ENCODE assay signal across 10 cellular contexts in genomic region chr15:95929232-95929846, GRCh38.
A peak's percentile ranks its signal among the peaks of the same experiment; 100 is the strongest.
DNase-seq lines count a peak whose midpoint lies in the region; ATAC-seq and TF ChIP-seq lines count a peak whose summit lies in the region.
"Had no signal": no experiment of that assay in that cellular context is flagged by ENCODE, and none has a peak within 500 bp of the region (broad histone marks: within the 10 kb centered on the region; RNA-seq: fewer than 3 reads in every experiment).

No MANE protein-coding gene starts in this region.

- H3K9me3 Mint-ChIP-seq in nephron progenitor cell (peaks cover 10% of the 10 kb centered on the region), type B pancreatic cell (peaks cover 7% of the 10 kb centered on the region)

- H3K4me3 Mint-ChIP-seq in nephron progenitor cell, result no peak overlapping the region
- no peak overlapping the region for H3K4me3 Mint-ChIP-seq in type B pancreatic cell

- H3K27ac Mint-ChIP-seq in nephron progenitor cell (peak overlapping the region; percentile 20), type B pancreatic cell (no peak overlapping the region)

- ATAC-seq in HG02943 (IDR thresholded peaks at IDR 0.05; ENCODE audit: low read depth, unreplicated experiment), result peak; percentile 73
- ATAC-seq in left lobe of liver, result no peak
- ATAC-seq: PC-3 had no signal

- H3K9me3 ChIP-seq in right atrium auricular region, result no peaks in the 10 kb centered on the region

- DNase-seq in NCI-H1417 (lab: John Stamatoyannopoulos, UW) (peak in 2 of 3 experiments; percentile 11 to 65), NCI-H1417 treated with DMSO at 0.1 percent for 48 hours (lab: John Stamatoyannopoulos, UW) (no peak), NOMO-1 treated with dmso at 0.1 percent for 144 hours (lab: John Stamatoyannopoulos, UW; ENCODE audit: unreplicated experiment) (peak; percentile 13), nephron progenitor cell (no peak), right atrium auricular region (ENCODE audit: low spot score) (no peak), left lobe of liver (ENCODE audit: low spot score) (no peak), type B pancreatic cell (ENCODE audit: extremely low spot score, unreplicated experiment) (no peak)
- DNase-seq: PC-3 had no signal

- H3K4me1 ChIP-seq in right atrium auricular region, result peaks cover 0 to 11% of the 10 kb centered on the region in 2 donors

- no peaks in the 10 kb centered on the region for H3K36me3 ChIP-seq in right atrium auricular region

- H3K27ac ChIP-seq in right atrium auricular region, result no peak overlapping the region
- H3K27ac ChIP-seq: skin epidermis had no signal

- H3K4me1 Mint-ChIP-seq in nephron progenitor cell (peaks cover 21% of the 10 kb centered on the region), type B pancreatic cell (ENCODE audit: unreplicated experiment) (peaks cover 6% of the 10 kb centered on the region)

- H3K27me3 ChIP-seq in right atrium auricular region, result no peaks in the 10 kb centered on the region

- H3K27me3 Mint-ChIP-seq in nephron progenitor cell (ENCODE audit: low read depth, poor library complexity) (peaks cover 13% of the 10 kb centered on the region), type B pancreatic cell (no peaks in the 10 kb centered on the region)

- no peak for TF ChIP-seq CTCF in nephron progenitor cell (IDR thresholded peaks at IDR 0.05)
- TF ChIP-seq CTCF in right atrium auricular region (IDR thresholded peaks at IDR 0.05), result no peak
- no peak for TF ChIP-seq CTCF in type B pancreatic cell (conservative IDR thresholded peaks at IDR 0.05)

- H3K36me3 Mint-ChIP-seq in nephron progenitor cell (ENCODE audit: low read depth) (no peaks in the 10 kb centered on the region), type B pancreatic cell (no peaks in the 10 kb centered on the region)

- H3K4me3 ChIP-seq in right atrium auricular region, result no peak overlapping the region
- H3K4me3 ChIP-seq: skin epidermis had no signal

Comparison
In these comparisons a context has a peak if more than half of its experiments do, and no peak if none do; other contexts are left out.
1. DNase-seq: peak in NCI-H1417 (2 of 3) and NOMO-1 treated with dmso at 0.1 percent for 144 hours (single experiment); none in NCI-H1417 treated with DMSO at 0.1 percent for 48 hours (single experiment), nephron progenitor cell (single experiment), right atrium auricular region (single experiment), left lobe of liver (single experiment) and type B pancreatic cell (single experiment).